8 cellular contexts compared by ENCODE assay signal in the genomic region with DNA sequence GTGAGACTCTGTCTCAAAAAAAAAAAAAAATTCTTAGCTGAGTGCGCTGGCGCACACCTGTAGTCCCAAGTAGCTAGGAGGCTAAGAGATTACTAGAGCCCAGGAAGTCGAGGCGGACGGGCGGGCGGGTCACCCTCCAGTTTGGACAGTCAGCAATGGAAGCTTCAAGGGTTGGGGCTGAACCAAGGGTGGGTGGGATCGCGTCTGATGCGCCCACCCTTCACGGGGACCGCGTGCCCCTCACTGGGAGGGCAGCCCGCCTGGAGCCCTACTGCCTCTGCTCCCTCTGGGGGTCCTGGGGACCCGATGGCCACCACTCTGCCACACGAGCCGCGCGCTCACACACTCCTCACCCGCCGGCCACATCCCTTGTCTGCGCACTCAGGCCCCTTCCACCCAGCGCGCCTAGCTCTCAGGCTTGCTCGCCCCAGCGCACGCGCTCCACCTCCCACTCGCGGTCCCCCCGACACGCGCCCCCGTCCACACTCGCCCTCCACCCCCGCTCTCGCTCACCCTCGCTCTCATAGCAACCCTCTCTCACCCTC. TPM values are rescaled to one million over a fixed set of nuclear protein-coding genes. Genes with fewer than 3 reads are reported as not detected.
DNase-seq lines count a peak whose midpoint lies in the region; ATAC-seq lines count a peak whose summit lies in the region.

No MANE protein-coding gene starts in this region.

- no peaks in the 10 kb centered on the region for H3K27me3 Mint-ChIP-seq in activated T-cell treated with anti-CD3 and anti-CD28 coated beads, Interleukin-2, amount 50 U/mL, for 72 hours (ENCODE audit: low read depth)
- no peaks in the 10 kb centered on the region for H3K27me3 Mint-ChIP-seq in stimulated activated memory B cell treated with anti-CD40 and anti-IgM and Interleukin-4, amounts not matched to agents 10 μg/mL and 1 μg/mL and 100 μg/mL, for 72 hours

- ATAC-seq in GM19023 (IDR thresholded peaks at IDR 0.05; ENCODE audit: unreplicated experiment) (peak; percentile 5), HG03457 (IDR thresholded peaks at IDR 0.05; ENCODE audit: unreplicated experiment) (peak; percentile 17), HG02870 (IDR thresholded peaks at IDR 0.05; ENCODE audit: unreplicated experiment) (no peak)
- peak in 1 of 2 donors; percentile 50 for ATAC-seq in activated T-cell treated with anti-CD3 and anti-CD28 coated beads, Interleukin-2, amount 50 U/mL, for 72 hours (replicated peaks in 1 of 2)
- ATAC-seq in stimulated activated memory B cell treated with anti-CD40 and anti-IgM and Interleukin-4, amounts not matched to agents 10 μg/mL and 1 μg/mL and 100 μg/mL, for 72 hours, result peak; percentile 58
- ATAC-seq in activated CD4-positive, CD25-positive, alpha-beta regulatory T cell treated with anti-CD3 and anti-CD28 coated beads, Interleukin-2, amount 50 U/mL, for 24 hours, result no peak

- H3K9me3 Mint-ChIP-seq in activated T-cell treated with anti-CD3 and anti-CD28 coated beads, Interleukin-2, amount 50 U/mL, for 72 hours, result no peaks in the 10 kb centered on the region
- no peaks in the 10 kb centered on the region for H3K9me3 Mint-ChIP-seq in stimulated activated memory B cell treated with anti-CD40 and anti-IgM and Interleukin-4, amounts not matched to agents 10 μg/mL and 1 μg/mL and 100 μg/mL, for 72 hours

- no peaks in the 10 kb centered on the region for H3K27me3 ChIP-seq in iPS DF 6.9 (ENCODE audit: control insufficient read depth, insufficient read depth, low read length)

- H3K4me3 Mint-ChIP-seq in activated T-cell treated with anti-CD3 and anti-CD28 coated beads, Interleukin-2, amount 50 U/mL, for 72 hours, result peak overlapping the region; percentile 94 to 96
- peak overlapping the region; percentile 96 for H3K4me3 Mint-ChIP-seq in stimulated activated memory B cell treated with anti-CD40 and anti-IgM and Interleukin-4, amounts not matched to agents 10 μg/mL and 1 μg/mL and 100 μg/mL, for 72 hours

- H3K36me3 ChIP-seq in iPS DF 6.9 (ENCODE audit: control insufficient read depth, insufficient read depth, low read length), result no peaks in the 10 kb centered on the region

- peaks cover 2% of the 10 kb centered on the region; the same call in 1 of the 2 replicates for H3K4me1 ChIP-seq in iPS DF 6.9 (ENCODE audit: control insufficient read depth, insufficient read depth, low read length)

- H3K27ac ChIP-seq in iPS DF 6.9 (ENCODE audit: low read length), result no peak overlapping the region

- no peak for DNase-seq in activated T-cell treated with anti-CD3 and anti-CD28 coated beads, Interleukin-2, amount 50 U/mL, for 72 hours
- DNase-seq in iPS DF 6.9 (ENCODE audit: low read depth, low spot score) (no peak), SHP77 treated with DMSO at 0.1 percent for 48 hours (lab: John Stamatoyannopoulos, UW) (no peak)

- WGBS in iPS DF 6.9 (ENCODE audit: insufficient coverage, insufficient read length), result no CpG with 5 or more reads among the region's 38 CpGs

- H3K9me3 ChIP-seq in iPS DF 6.9 (ENCODE audit: control insufficient read depth, insufficient read depth, low read length), result no peaks in the 10 kb centered on the region

- H3K4me1 Mint-ChIP-seq in activated T-cell treated with anti-CD3 and anti-CD28 coated beads, Interleukin-2, amount 50 U/mL, for 72 hours (ENCODE audit: low read depth), result peaks cover 12% of the 10 kb centered on the region
- H3K4me1 Mint-ChIP-seq in stimulated activated memory B cell treated with anti-CD40 and anti-IgM and Interleukin-4, amounts not matched to agents 10 μg/mL and 1 μg/mL and 100 μg/mL, for 72 hours, result peaks cover 33% of the 10 kb centered on the region

- peaks cover 0 to 4% of the 10 kb centered on the region in 2 donors for H3K36me3 Mint-ChIP-seq in activated T-cell treated with anti-CD3 and anti-CD28 coated beads, Interleukin-2, amount 50 U/mL, for 72 hours (ENCODE audit: insufficient read depth in 2 of 2)
- H3K36me3 Mint-ChIP-seq in stimulated activated memory B cell treated with anti-CD40 and anti-IgM and Interleukin-4, amounts not matched to agents 10 μg/mL and 1 μg/mL and 100 μg/mL, for 72 hours, result peaks cover 3% of the 10 kb centered on the region

- peak overlapping the region; percentile 69 for H3K4me3 ChIP-seq in iPS DF 6.9 (ENCODE audit: low read length)

- H3K27ac Mint-ChIP-seq in activated T-cell treated with anti-CD3 and anti-CD28 coated beads, Interleukin-2, amount 50 U/mL, for 72 hours, result peak overlapping the region; percentile 92
- peak overlapping the region; percentile 86 for H3K27ac Mint-ChIP-seq in stimulated activated memory B cell treated with anti-CD40 and anti-IgM and Interleukin-4, amounts not matched to agents 10 μg/mL and 1 μg/mL and 100 μg/mL, for 72 hours

RNA-seq across cellular contexts. Expression of a gene that starts 0.5 kb away (rescaled TPM):
- 10 to 100 TPM; 33.9 to 44.2 TPM for total RNA-seq in activated T-cell treated with anti-CD3 and anti-CD28 coated beads, Interleukin-2, amount 50 U/mL, for 72 hours

RNA-seq across cellular contexts. Expression of a gene that starts 15.6 kb away (rescaled TPM):
- total RNA-seq in activated T-cell treated with anti-CD3 and anti-CD28 coated beads, Interleukin-2, amount 50 U/mL, for 72 hours, result 10 to 100 TPM; 49.5 to 57.0 TPM

Comparison
In these comparisons a context has a peak if more than half of its experiments do, and no peak if none do; other contexts are left out.
1. ATAC-seq: peak in GM19023 (single experiment), HG03457 (single experiment) and stimulated activated memory B cell treated with anti-CD40 and anti-IgM and Interleukin-4, amounts not matched to agents 10 μg/mL and 1 μg/mL and 100 μg/mL, for 72 hours (single experiment); none in activated CD4-positive, CD25-positive, alpha-beta regulatory T cell treated with anti-CD3 and anti-CD28 coated beads, Interleukin-2, amount 50 U/mL, for 24 hours (0 of 2) and HG02870 (single experiment).